Comparison of ENCODE assay signal across 8 cellular contexts in the genomic region with DNA sequence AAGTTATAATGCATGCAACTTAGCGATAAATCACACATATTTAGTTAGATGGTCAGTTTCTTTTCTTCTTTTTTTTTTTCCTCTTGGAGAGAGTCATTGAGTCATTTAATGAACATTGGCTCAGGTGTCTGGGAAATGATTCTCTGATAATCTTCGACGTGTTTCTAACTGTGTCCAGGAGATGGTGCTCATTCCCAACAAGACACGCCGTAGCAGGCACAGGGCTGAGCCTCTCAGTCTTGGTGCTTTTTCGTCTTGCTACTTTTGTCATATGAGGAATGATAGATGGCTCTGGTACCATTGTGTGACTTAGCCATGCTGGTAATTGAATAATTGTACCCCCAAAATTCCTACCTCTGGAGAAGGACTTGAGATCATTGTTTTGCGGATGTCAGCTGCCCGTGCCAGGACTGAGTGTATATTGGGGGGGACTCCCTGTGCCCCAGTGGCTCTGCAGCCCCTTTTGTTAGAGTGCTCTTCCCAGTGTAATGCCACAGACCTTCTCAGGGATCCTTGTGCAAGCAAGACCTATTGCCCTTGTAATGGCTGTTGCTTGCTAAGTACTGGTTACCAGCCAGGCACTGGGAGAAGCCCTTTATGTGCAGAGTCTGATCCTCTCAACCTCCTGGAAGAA.
DNase-seq lines count a peak whose midpoint lies in the region; ATAC-seq, FAIRE-seq and TF ChIP-seq lines count a peak whose summit lies in the region.

No MANE protein-coding gene starts in this region.

- H3K36me3 ChIP-seq in keratinocyte (ENCODE audit: control insufficient read depth in 2 of 2, extremely low read depth in 1 of 2, insufficient read depth in 2 of 2, low read length in 2 of 2) (no peaks in the 10 kb centered on the region), thyroid gland (no peaks in the 10 kb centered on the region)

- H3K79me2 ChIP-seq in keratinocyte (ENCODE audit: control insufficient read depth, insufficient read depth, low read length), result no peaks in the 10 kb centered on the region

- 2 to 28% methylated on average over 6 to 8 of the region's 8 CpGs for WGBS in thyroid gland, 2 donors

- H3K4me3 Mint-ChIP-seq in stimulated activated effector memory CD8-positive, alpha-beta T cell treated with anti-CD3 and anti-CD28 coated beads, Interleukin-12 subunit alpha, Interleukin-12 subunit beta, amount 100 ng/mL, for 72 hours, result no peak overlapping the region

- no peak for TF ChIP-seq POLR2A in thyroid gland (IDR thresholded peaks at IDR 0.05)

- H3K36me3 Mint-ChIP-seq in stimulated activated effector memory CD8-positive, alpha-beta T cell treated with anti-CD3 and anti-CD28 coated beads, Interleukin-12 subunit alpha, Interleukin-12 subunit beta, amount 100 ng/mL, for 72 hours, result no peaks in the 10 kb centered on the region

- H3K27ac ChIP-seq in keratinocyte (ENCODE audit: control insufficient read depth, insufficient read depth, low read length) (no peak overlapping the region), thyroid gland (no peak overlapping the region)

- no peaks in the 10 kb centered on the region for H3K9me1 ChIP-seq in keratinocyte (ENCODE audit: control insufficient read depth, extremely low read depth, insufficient read depth, low read length)

- peak; percentile 77 for FAIRE-seq in keratinocyte (lab: Jason Lieb, UNC)

- H3K27me3 ChIP-seq in keratinocyte (ENCODE audit: control insufficient read depth, extremely low read depth, insufficient read depth, low read length) (no peaks in the 10 kb centered on the region), thyroid gland (no peaks in the 10 kb centered on the region)

- H3K4me2 ChIP-seq in keratinocyte (ENCODE audit: control insufficient read depth, extremely low read depth, insufficient read depth, low read depth, low read length), result no peak overlapping the region

- H3K4me3 ChIP-seq in keratinocyte (ENCODE audit: control insufficient read depth in 2 of 3, extremely low read depth in 1 of 3, insufficient read depth in 2 of 3, low read depth in 1 of 3, low read length in 3 of 3), result no peak overlapping the region
- H3K4me3 ChIP-seq in thyroid gland (replicated peaks in 1 of 3), result no peak overlapping the region

- H3K4me1 ChIP-seq in keratinocyte (ENCODE audit: control insufficient read depth, extremely low read depth, insufficient read depth, low read length), result no peaks in the 10 kb centered on the region
- peaks cover 12 to 23% of the 10 kb centered on the region in 2 donors for H3K4me1 ChIP-seq in thyroid gland

- DNase-seq in DMS79 (lab: John Stamatoyannopoulos, UW) (peak; percentile 20), NCI-H526 (lab: John Stamatoyannopoulos, UW) (peak; percentile 100), T47D (ENCODE audit: low read depth in 1 of 2, low spot score in 1 of 2) (peak; percentile 25 to 69), keratinocyte (ENCODE audit: low read depth, low spot score) (peak; percentile 15), thyroid gland (peak; percentile 43 to 54)
- no peak for DNase-seq in stimulated activated effector memory CD8-positive, alpha-beta T cell treated with anti-CD3 and anti-CD28 coated beads, Interleukin-12 subunit alpha, Interleukin-12 subunit beta, amount 100 ng/mL, for 72 hours (ENCODE audit: low spot score in 2 of 2)

- dilution Hi-C loops in keratinocyte (cut with MboI; ENCODE audit: extremely low pct_ligation_motif_present, low sequenced_read_pairs), result no loop called here

- peak; percentile 90 for ATAC-seq in GM19351 (IDR thresholded peaks at IDR 0.05; ENCODE audit: unreplicated experiment)
- peak; percentile 82 for ATAC-seq in HG03378 (IDR thresholded peaks at IDR 0.05; ENCODE audit: unreplicated experiment)
- no peak for ATAC-seq in stimulated activated effector memory CD8-positive, alpha-beta T cell treated with anti-CD3 and anti-CD28 coated beads, Interleukin-12 subunit alpha, Interleukin-12 subunit beta, amount 100 ng/mL, for 72 hours

- no peaks in the 10 kb centered on the region for H4K20me1 ChIP-seq in keratinocyte (ENCODE audit: control insufficient read depth, extremely low read depth, insufficient read depth, low read length)

- H3K9me3 Mint-ChIP-seq in stimulated activated effector memory CD8-positive, alpha-beta T cell treated with anti-CD3 and anti-CD28 coated beads, Interleukin-12 subunit alpha, Interleukin-12 subunit beta, amount 100 ng/mL, for 72 hours, result no peaks in the 10 kb centered on the region

- in situ Hi-C loops in T47D (cut with HindIII; ENCODE audit: low pct_unique_long_range_greater_than_20kb, low sequenced_read_pairs), result no loop called here

- H3K9ac ChIP-seq in keratinocyte (ENCODE audit: control insufficient read depth, extremely low read depth, insufficient read depth, low read length), result no peak overlapping the region

- TF ChIP-seq CTCF in keratinocyte (optimal IDR thresholded peaks at IDR 0.05 in 1 of 3, IDR thresholded peaks at IDR 0.05 in 1 of 3, conservative IDR thresholded peaks at IDR 0.05 in 1 of 3; ENCODE audit: extremely low read depth in 1 of 3, insufficient read depth in 2 of 3, low read length in 3 of 3), result peak; percentile 63 to 89 (median 70)
- peak in 5 of 6 experiments; percentile 24 to 87 (median 57) for TF ChIP-seq CTCF in thyroid gland (IDR thresholded peaks at IDR 0.05)

- H3K9me3 ChIP-seq in keratinocyte (ENCODE audit: control insufficient read depth, low read depth, low read length) (no peaks in the 10 kb centered on the region), thyroid gland (no peaks in the 10 kb centered on the region)

- no peak overlapping the region for H2AFZ ChIP-seq in keratinocyte (ENCODE audit: control insufficient read depth, low read length)

- H3K4me1 Mint-ChIP-seq in stimulated activated effector memory CD8-positive, alpha-beta T cell treated with anti-CD3 and anti-CD28 coated beads, Interleukin-12 subunit alpha, Interleukin-12 subunit beta, amount 100 ng/mL, for 72 hours, result no peaks in the 10 kb centered on the region

- intact Hi-C loops in thyroid gland (cut with DNase I), result loop anchor here (5.0 to 10.0 kb wide), 2 partner anchors 534 to 892 kb away; no protein-coding TSS in a partner anchor

- no peak overlapping the region for H3K27ac Mint-ChIP-seq in stimulated activated effector memory CD8-positive, alpha-beta T cell treated with anti-CD3 and anti-CD28 coated beads, Interleukin-12 subunit alpha, Interleukin-12 subunit beta, amount 100 ng/mL, for 72 hours

Comparison
In these comparisons a context has a peak if more than half of its experiments do, and no peak if none do; other contexts are left out.
1. DNase-seq: peak in DMS79 (single experiment), NCI-H526 (2 of 2), T47D (2 of 2), keratinocyte (single experiment) and thyroid gland (2 of 2); none in stimulated activated effector memory CD8-positive, alpha-beta T cell treated with anti-CD3 and anti-CD28 coated beads, Interleukin-12 subunit alpha, Interleukin-12 subunit beta, amount 100 ng/mL, for 72 hours (0 of 2).